Comparison of ENCODE assay signal across 20 cellular contexts in genomic region chr2:12330916-12331315, GRCh38.
DNase-seq lines count a peak whose midpoint lies in the region; ATAC-seq, FAIRE-seq and TF ChIP-seq lines count a peak whose summit lies in the region.
"Had no signal": no experiment of that assay in that cellular context is flagged by ENCODE, and none has a peak within 500 bp of the region (broad histone marks: within the 10 kb centered on the region; RNA-seq: fewer than 3 reads in every experiment).

No MANE protein-coding gene starts in this region.

- no peaks in the 10 kb centered on the region for H3K9me3 ChIP-seq in osteoblast (ENCODE audit: low read depth, low read length)
- H3K9me3 ChIP-seq in thyroid gland = no peaks in the 10 kb centered on the region
- H3K9me3 ChIP-seq in gastrocnemius medialis = no peaks in the 10 kb centered on the region
- H3K9me3 ChIP-seq: mucosa of descending colon, vagina had no signal

- TF ChIP-seq POLR2A in H54 (IDR thresholded peaks at IDR 0.05; ENCODE audit: low read depth, low read length) = no peak
- no peak for TF ChIP-seq POLR2A in thyroid gland (IDR thresholded peaks at IDR 0.05)
- TF ChIP-seq POLR2A in gastrocnemius medialis (IDR thresholded peaks at IDR 0.05) = no peak

- H3K4me2 ChIP-seq in osteoblast (ENCODE audit: insufficient read depth, low read length) = no peak overlapping the region

- H3K27ac ChIP-seq in RWPE1 (no peak overlapping the region), osteoblast (ENCODE audit: low read depth, low read length) (peak overlapping the region; percentile 58), thyroid gland (no peak overlapping the region), gastrocnemius medialis (no peak overlapping the region)
- H3K27ac ChIP-seq: C4-2B, cardiac muscle cell, parathyroid adenoma, spleen, vagina had no signal

- FAIRE-seq in H54 (lab: Jason Lieb, UNC) = peak; percentile 76

- peak overlapping the region; percentile 73 for H2AFZ ChIP-seq in osteoblast (ENCODE audit: low read length)
- H2AFZ ChIP-seq: parathyroid adenoma had no signal

- H3K79me2 ChIP-seq in osteoblast (ENCODE audit: insufficient read depth, low read length) = no peaks in the 10 kb centered on the region
- H3K79me2 ChIP-seq: parathyroid adenoma had no signal

- H3K4me3 ChIP-seq in epithelial cell of esophagus (ENCODE audit: low read length) = no peak overlapping the region
- H3K4me3 ChIP-seq in osteoblast (ENCODE audit: insufficient read depth, low read length) = no peak overlapping the region
- no peak overlapping the region for H3K4me3 ChIP-seq in thyroid gland (replicated peaks in 1 of 3)
- H3K4me3 ChIP-seq in gastrocnemius medialis = no peak overlapping the region
- H3K4me3 ChIP-seq: cardiac muscle cell, mucosa of descending colon, spleen, vagina had no signal

- CTCF ChIA-PET in RWPE1 (lab: Yijun Ruan, JAX) = interaction anchor here (0.6 kb wide), 1 partner anchor 9 kb away, joined by 3 read pairs; no protein-coding TSS in a partner anchor

- WGBS in thyroid gland, 2 donors = 92 to 93% methylated on average over 3 of the region's 3 CpGs

- intact Hi-C loops in thyroid gland (cut with DNase I) (no loop called here), gastrocnemius medialis (cut with DNase I; ENCODE audit: low total_unique reads) (no loop called here)

- no peak for ATAC-seq in gastrocnemius medialis
- ATAC-seq: effector memory CD8-positive, alpha-beta T cell; mucosa of descending colon; stimulated activated naive CD8-positive, alpha-beta T cell treated with anti-CD3 and anti-CD28 coated beads, Interleukin-15, amount 100 ng/mL, for 72 hours; T-cell had no signal

- H4K20me1 ChIP-seq in osteoblast (ENCODE audit: insufficient read depth, low read length) = no peaks in the 10 kb centered on the region

- no peak for DNase-seq in H54 (ENCODE audit: insufficient read length, low spot score)
- DNase-seq in RWPE1 (ENCODE audit: low spot score) = peak; percentile 18
- DNase-seq in epithelial cell of esophagus (ENCODE audit: low read depth) = peak; percentile 59
- DNase-seq in osteoblast (ENCODE audit: insufficient read length, low spot score, missing footprints) = peak; percentile 71
- no peak for DNase-seq in thyroid gland
- DNase-seq in gastrocnemius medialis = no peak
- no peak for DNase-seq in NCI-H1105 (lab: John Stamatoyannopoulos, UW)
- DNase-seq: activated CD8-positive, alpha-beta memory T cell treated with anti-CD3 and anti-CD28 coated beads, Interleukin-2, amount 50 U/mL, for 4 hours; activated naive CD4-positive, alpha-beta T cell; effector memory CD8-positive, alpha-beta T cell; islet precursor cell; mucosa of descending colon; OCI-M1; spleen; stimulated activated naive CD8-positive, alpha-beta T cell treated with anti-CD3 and anti-CD28 coated beads, Interleukin-15, amount 100 ng/mL, for 72 hours; T-cell had no signal

- H3K4me1 ChIP-seq in osteoblast (ENCODE audit: insufficient read depth, low read length) (peaks cover 15% of the 10 kb centered on the region), thyroid gland (peaks cover 0 to 7% of the 10 kb centered on the region in 2 donors), gastrocnemius medialis (no peaks in the 10 kb centered on the region)
- H3K4me1 ChIP-seq: parathyroid adenoma, spleen, vagina had no signal

- in situ Hi-C loops in gastrocnemius medialis (cut with MboI; ENCODE audit: low sequenced_read_pairs in 4 of 4) = no loop called here

- H3K36me3 ChIP-seq in osteoblast (ENCODE audit: insufficient read depth, low read length) = no peaks in the 10 kb centered on the region
- no peaks in the 10 kb centered on the region for H3K36me3 ChIP-seq in thyroid gland
- H3K36me3 ChIP-seq in gastrocnemius medialis = no peaks in the 10 kb centered on the region
- H3K36me3 ChIP-seq: cardiac muscle cell, spleen, vagina had no signal

- no peak for TF ChIP-seq CTCF in RWPE1 (conservative IDR thresholded peaks at IDR 0.05; ENCODE audit: low read depth)
- TF ChIP-seq CTCF in epithelial cell of esophagus (IDR thresholded peaks at IDR 0.05; ENCODE audit: insufficient read depth, low read depth, low read length, missing control alignments) = no peak
- no peak for TF ChIP-seq CTCF in osteoblast (IDR thresholded peaks at IDR 0.05; ENCODE audit: extremely low read depth, low read depth, low read length)
- TF ChIP-seq CTCF in thyroid gland (IDR thresholded peaks at IDR 0.05) = no peak
- no peak for TF ChIP-seq CTCF in gastrocnemius medialis (IDR thresholded peaks at IDR 0.05 in 4 of 5, conservative IDR thresholded peaks at IDR 0.05 in 1 of 5)

- POLR2A ChIA-PET in RWPE1 (lab: Yijun Ruan, JAX; ENCODE audit: low non-redundant PET) = no interaction called here

- no peaks in the 10 kb centered on the region for H3K27me3 ChIP-seq in osteoblast (ENCODE audit: insufficient read depth, low read length)
- no peaks in the 10 kb centered on the region for H3K27me3 ChIP-seq in thyroid gland
- no peaks in the 10 kb centered on the region for H3K27me3 ChIP-seq in gastrocnemius medialis
- H3K27me3 ChIP-seq: cardiac muscle cell, spleen, vagina had no signal

Comparison
In these comparisons a context has a peak if more than half of its experiments do, and no peak if none do; other contexts are left out.
1. DNase-seq: peak in RWPE1 (single experiment), epithelial cell of esophagus (single experiment) and osteoblast (single experiment); none in H54 (single experiment), thyroid gland (0 of 2), gastrocnemius medialis (0 of 2) and NCI-H1105 (single experiment).